ENCODE assay signal across 20 cellular contexts in the genomic region with DNA sequence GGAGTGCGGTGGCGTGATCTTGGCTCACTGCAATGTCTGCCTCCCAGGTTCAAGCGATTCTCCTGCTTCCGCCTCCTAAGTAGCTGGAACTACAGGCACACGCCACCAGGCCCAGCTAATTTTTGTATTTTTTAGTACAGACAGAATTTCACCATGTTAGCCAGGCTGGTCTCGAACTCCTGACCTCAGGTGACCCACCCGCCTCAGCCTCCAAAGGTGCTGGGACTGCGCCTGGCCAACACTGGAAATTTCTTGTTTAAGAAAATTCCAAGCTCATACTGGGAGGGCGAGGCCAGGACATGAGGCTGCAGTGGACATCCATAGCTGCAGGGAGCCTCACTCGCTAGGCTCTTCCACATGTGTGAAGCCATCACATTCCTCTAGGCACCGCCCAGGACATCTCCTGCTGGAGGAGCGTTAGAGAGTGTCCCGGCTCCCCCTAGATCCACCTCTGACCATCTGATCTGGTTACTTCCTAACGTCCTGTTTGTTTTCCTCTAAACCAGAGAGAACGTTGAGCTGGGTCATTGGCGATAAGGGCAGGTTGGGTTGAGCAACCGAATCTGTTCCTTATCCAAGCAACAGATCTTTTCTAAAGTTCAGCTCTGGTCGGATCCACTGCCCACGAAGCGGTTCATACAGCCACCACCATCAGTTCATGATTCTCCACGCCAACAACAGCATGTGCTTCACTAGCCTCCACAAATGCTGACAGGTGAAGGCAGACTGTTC.
DNase-seq lines count a peak whose midpoint lies in the region; ATAC-seq, FAIRE-seq and TF ChIP-seq lines count a peak whose summit lies in the region.
"Had no signal": no experiment of that assay in that cellular context is flagged by ENCODE, and none has a peak within 500 bp of the region (broad histone marks: within the 10 kb centered on the region; RNA-seq: fewer than 3 reads in every experiment).

No MANE protein-coding gene starts in this region.

- TF ChIP-seq RAD21 in HepG2 (CRISPR knock-in tag; IDR thresholded peaks at IDR 0.05): 0 out of 2 replicates have a peak, but pooled peaks have one; percentile 9

- DNase-seq in KBM-7 (peak; percentile 69), amniotic epithelial cell (ENCODE audit: low read depth) (peak; percentile 79), HepG2 (ENCODE audit: low spot score) (peak; percentile 81), EL (no peak)
- DNase-seq in stimulated activated naive B cell treated with anti-CD40 and anti-IgM and Interleukin-4, amounts not matched to agents 10 μg/mL and 1 μg/mL and 100 μg/mL, for 72 hours: no peak
- DNase-seq: amniotic stem cell; caudate nucleus; mucosa of descending colon; NCI-H1694 treated with DMSO at 0.1 percent for 48 hours; occipital lobe; SHP77 treated with DMSO at 0.1 percent for 48 hours; stimulated activated CD4-positive, alpha-beta T cell treated with anti-CD3 and anti-CD28 coated beads, Interleukin-4, amount 100 ng/mL, for 1 hour; substantia nigra had no signal

- H3K4me3 ChIP-seq in BLaER1 treated with 17β-estradiol and CSF1 and Interleukin-3, amounts not matched to agents 10 nM and 100 nM: no peak overlapping the region
- H3K4me3 ChIP-seq in HepG2 (replicated peaks in 1 of 3; ENCODE audit: insufficient read depth in 1 of 3, low read depth in 2 of 3, low read length in 3 of 3): peak overlapping the region in 1 of 3 experiments; percentile 37; a peak in 1 of 6 replicates
- H3K4me3 ChIP-seq: GM12878, mucosa of descending colon had no signal

- no peak overlapping the region for H2AFZ ChIP-seq in HepG2 (ENCODE audit: low read length)

- TF ChIP-seq EP300 in HepG2 (IDR thresholded peaks at IDR 0.05; ENCODE audit: low read depth in 2 of 2, low read length in 2 of 2): peak in 1 of 2 experiments; percentile 37; a peak in 1 of 4 replicates
- no peak for TF ChIP-seq EP300 in HepG2 (CRISPR knock-in tag; IDR thresholded peaks at IDR 0.05; ENCODE audit: borderline replicate concordance)

- no peaks in the 10 kb centered on the region for H4K20me1 ChIP-seq in BLaER1 treated with 17β-estradiol and CSF1 and Interleukin-3, amounts not matched to agents 10 nM and 100 nM
- no peaks in the 10 kb centered on the region for H4K20me1 ChIP-seq in HepG2 (ENCODE audit: insufficient read depth, low read length)

- H3K36me3 ChIP-seq in BLaER1 treated with 17β-estradiol and CSF1 and Interleukin-3, amounts not matched to agents 10 nM and 100 nM: no peaks in the 10 kb centered on the region
- H3K36me3 ChIP-seq in HepG2 (replicated peaks in 1 of 2; ENCODE audit: control insufficient read depth in 1 of 2, insufficient read depth in 2 of 2, low read length in 2 of 2): no peaks in the 10 kb centered on the region

- H3K4me2 ChIP-seq in BLaER1 treated with 17β-estradiol and CSF1 and Interleukin-3, amounts not matched to agents 10 nM and 100 nM: peak overlapping the region; percentile 4 to 62 (median 36); a peak in 16 of 22 replicates
- peak overlapping the region; percentile 69 for H3K4me2 ChIP-seq in HepG2 (ENCODE audit: low read depth, low read length)

- no TSS peak for BruUV-seq in HepG2 (replicated peaks; lab: Mats Ljungman, UMichigan)

- no peaks in the 10 kb centered on the region for H3K9me3 Mint-ChIP-seq in stimulated activated naive B cell treated with anti-CD40 and anti-IgM and Interleukin-4, amounts not matched to agents 10 μg/mL and 1 μg/mL and 100 μg/mL, for 72 hours

- intact Hi-C loops in HepG2 (cut with micrococcal nuclease; ENCODE audit: unreplicated experiment): no loop called here

- no peaks in the 10 kb centered on the region for H3K27me3 ChIP-seq in BLaER1 treated with 17β-estradiol and CSF1 and Interleukin-3, amounts not matched to agents 10 nM and 100 nM
- H3K27me3 ChIP-seq in HepG2 (ENCODE audit: control insufficient read depth in 1 of 2, insufficient read depth in 2 of 2, low read length in 2 of 2): peaks cover 0 to 17% of the 10 kb centered on the region in 2 experiments; a peak in 3 of 5 replicates

- TF ChIP-seq CTCF in HepG2 (CRISPR knock-in tag; IDR thresholded peaks at IDR 0.05): peak; percentile 30; the same call in 1 of the 2 replicates

- CTCF ChIA-PET in HepG2 (lab: Yijun Ruan, JAX; ENCODE audit: low intra/inter-chr PET ratio, low total read pairs): no interaction called here

- peaks cover 10 to 32% (median 23%) of the 10 kb centered on the region in 10 experiments for H3K4me1 ChIP-seq in BLaER1 treated with 17β-estradiol and CSF1 and Interleukin-3, amounts not matched to agents 10 nM and 100 nM
- H3K4me1 ChIP-seq in HepG2 (ENCODE audit: insufficient read depth, low read length): peaks cover 25% of the 10 kb centered on the region

- POLR2A ChIA-PET in HepG2 (lab: Yijun Ruan, JAX): no interaction called here

- H3K36me3 Mint-ChIP-seq in stimulated activated naive B cell treated with anti-CD40 and anti-IgM and Interleukin-4, amounts not matched to agents 10 μg/mL and 1 μg/mL and 100 μg/mL, for 72 hours: no peaks in the 10 kb centered on the region

- peaks cover 9 to 10% of the 10 kb centered on the region in 2 donors for H3K4me1 Mint-ChIP-seq in stimulated activated naive B cell treated with anti-CD40 and anti-IgM and Interleukin-4, amounts not matched to agents 10 μg/mL and 1 μg/mL and 100 μg/mL, for 72 hours

- H3K4me3 Mint-ChIP-seq in stimulated activated naive B cell treated with anti-CD40 and anti-IgM and Interleukin-4, amounts not matched to agents 10 μg/mL and 1 μg/mL and 100 μg/mL, for 72 hours: no peak overlapping the region

- WGBS in HepG2 (ENCODE audit: low lambda C conversion rate): 24% methylated on average over 21 of the region's 21 CpGs

- peak overlapping the region in 5 of 11 experiments; percentile 9 to 45 (median 27); a peak in 5 of 22 replicates for H3K27ac ChIP-seq in BLaER1 treated with 17β-estradiol and CSF1 and Interleukin-3, amounts not matched to agents 10 nM and 100 nM
- no peak overlapping the region for H3K27ac ChIP-seq in HepG2 (ENCODE audit: extremely low read length, insufficient read depth, low read length)

- no peak for TF ChIP-seq POLR2A in HepG2 (IDR thresholded peaks at IDR 0.05; ENCODE audit: insufficient read depth in 1 of 2, low read depth in 2 of 2, low read length in 2 of 2)

- peaks cover 0 to 2% (median under 1%) of the 10 kb centered on the region in 11 experiments; a peak in 8 of 22 replicates for H3K9me3 ChIP-seq in BLaER1 treated with 17β-estradiol and CSF1 and Interleukin-3, amounts not matched to agents 10 nM and 100 nM (replicated peaks in 1 of 11)
- no peaks in the 10 kb centered on the region for H3K9me3 ChIP-seq in HepG2 (ENCODE audit: low read length)
- H3K9me3 ChIP-seq: mucosa of descending colon had no signal

- in situ Hi-C loops in KBM-7 (cut with MboI; ENCODE audit: low pct_unique_long_range_greater_than_20kb, low sequenced_read_pairs) (no loop called here), HepG2 (cut with HindIII; ENCODE audit: extremely low pct_ligation_motif_present, low pct_unique_long_range_greater_than_20kb) (no loop called here)

- FAIRE-seq in HepG2 (lab: Jason Lieb, UNC): peak; percentile 93
- FAIRE-seq: G401.6, keratinocyte had no signal

- H3K9ac ChIP-seq in BLaER1 treated with 17β-estradiol and CSF1 and Interleukin-3, amounts not matched to agents 10 nM and 100 nM: no peak overlapping the region
- no peak overlapping the region for H3K9ac ChIP-seq in HepG2 (ENCODE audit: insufficient read depth, low read depth, low read length)

- H3K79me2 ChIP-seq in HepG2 (ENCODE audit: insufficient read depth, low read length): no peaks in the 10 kb centered on the region

- no peak overlapping the region for H3K27ac Mint-ChIP-seq in stimulated activated naive B cell treated with anti-CD40 and anti-IgM and Interleukin-4, amounts not matched to agents 10 μg/mL and 1 μg/mL and 100 μg/mL, for 72 hours

- ATAC-seq in HepG2 (peak; percentile 97), GM19035 (IDR thresholded peaks at IDR 0.05; ENCODE audit: unreplicated experiment) (no peak), HG03571 (IDR thresholded peaks at IDR 0.05; ENCODE audit: unreplicated experiment) (no peak)
- no peak for ATAC-seq in stimulated activated naive B cell treated with anti-CD40 and anti-IgM and Interleukin-4, amounts not matched to agents 10 μg/mL and 1 μg/mL and 100 μg/mL, for 72 hours (replicated peaks)
- ATAC-seq: activated CD4-positive, CD25-positive, alpha-beta regulatory T cell treated with anti-CD3 and anti-CD28 coated beads, Interleukin-2, amount 50 U/mL, for 24 hours had no signal

- H3K27me3 Mint-ChIP-seq in stimulated activated naive B cell treated with anti-CD40 and anti-IgM and Interleukin-4, amounts not matched to agents 10 μg/mL and 1 μg/mL and 100 μg/mL, for 72 hours: peaks cover 0 to 9% of the 10 kb centered on the region in 2 donors

TF ChIP-seq in HepG2, 621 proteins besides CTCF, POLR2A, EP300 and RAD21 (continues in another document):
- peak; percentile 28; the same call in 1 of the 2 replicates for TF ChIP-seq DPF2 (CRISPR knock-in tag; IDR thresholded peaks at IDR 0.05; ENCODE audit: borderline replicate concordance, low read depth)
- TF ChIP-seq, protein P1, sequence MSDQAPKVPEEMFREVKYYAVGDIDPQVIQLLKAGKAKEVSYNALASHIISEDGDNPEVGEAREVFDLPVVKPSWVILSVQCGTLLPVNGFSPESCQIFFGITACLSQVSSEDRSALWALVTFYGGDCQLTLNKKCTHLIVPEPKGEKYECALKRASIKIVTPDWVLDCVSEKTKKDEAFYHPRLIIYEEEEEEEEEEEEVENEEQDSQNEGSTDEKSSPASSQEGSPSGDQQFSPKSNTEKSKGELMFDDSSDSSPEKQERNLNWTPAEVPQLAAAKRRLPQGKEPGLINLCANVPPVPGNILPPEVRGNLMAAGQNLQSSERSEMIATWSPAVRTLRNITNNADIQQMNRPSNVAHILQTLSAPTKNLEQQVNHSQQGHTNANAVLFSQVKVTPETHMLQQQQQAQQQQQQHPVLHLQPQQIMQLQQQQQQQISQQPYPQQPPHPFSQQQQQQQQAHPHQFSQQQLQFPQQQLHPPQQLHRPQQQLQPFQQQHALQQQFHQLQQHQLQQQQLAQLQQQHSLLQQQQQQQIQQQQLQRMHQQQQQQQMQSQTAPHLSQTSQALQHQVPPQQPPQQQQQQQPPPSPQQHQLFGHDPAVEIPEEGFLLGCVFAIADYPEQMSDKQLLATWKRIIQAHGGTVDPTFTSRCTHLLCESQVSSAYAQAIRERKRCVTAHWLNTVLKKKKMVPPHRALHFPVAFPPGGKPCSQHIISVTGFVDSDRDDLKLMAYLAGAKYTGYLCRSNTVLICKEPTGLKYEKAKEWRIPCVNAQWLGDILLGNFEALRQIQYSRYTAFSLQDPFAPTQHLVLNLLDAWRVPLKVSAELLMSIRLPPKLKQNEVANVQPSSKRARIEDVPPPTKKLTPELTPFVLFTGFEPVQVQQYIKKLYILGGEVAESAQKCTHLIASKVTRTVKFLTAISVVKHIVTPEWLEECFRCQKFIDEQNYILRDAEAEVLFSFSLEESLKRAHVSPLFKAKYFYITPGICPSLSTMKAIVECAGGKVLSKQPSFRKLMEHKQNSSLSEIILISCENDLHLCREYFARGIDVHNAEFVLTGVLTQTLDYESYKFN (CRISPR knock-in tag; conservative IDR thresholded peaks at IDR 0.05): peak; percentile 66
- TF ChIP-seq NAIF1 (CRISPR knock-in tag; IDR thresholded peaks at IDR 0.05; ENCODE audit: borderline replicate concordance): 0 out of 2 replicates have a peak, but pooled peaks have one; percentile 33
- TF ChIP-seq ZNF331 (CRISPR knock-in tag; IDR thresholded peaks at IDR 0.05): peak; percentile 83
- TF ChIP-seq ONECUT2 (CRISPR knock-in tag; IDR thresholded peaks at IDR 0.05): no peak

Comparison
In these comparisons a context has a peak if more than half of its experiments do, and no peak if none do; other contexts are left out.
1. DNase-seq: peak in KBM-7 (single experiment), amniotic epithelial cell (single experiment) and HepG2 (single experiment); none in EL (single experiment) and stimulated activated naive B cell treated with anti-CD40 and anti-IgM and Interleukin-4, amounts not matched to agents 10 μg/mL and 1 μg/mL and 100 μg/mL, for 72 hours (single experiment).